ENCODE assay signal across 22 cellular contexts in genomic region chr1:22330092-22330762, GRCh38.
"Had no signal": no experiment of that assay in that cellular context is flagged by ENCODE, and none has a peak within 500 bp of the region (broad histone marks: within the 10 kb centered on the region; RNA-seq: fewer than 3 reads in every experiment).

No MANE protein-coding gene starts in this region.

- H3K79me2 ChIP-seq: hepatocyte had no signal

- H2AFZ ChIP-seq: hepatocyte had no signal

- H3K4me1 ChIP-seq: breast epithelium, colonic mucosa, esophagus muscularis mucosa, prostate gland had no signal

- H3K27ac ChIP-seq: breast epithelium, colonic mucosa, dorsolateral prefrontal cortex, esophagus muscularis mucosa, hepatocyte, prostate gland, thyroid gland had no signal

- H3K4me2 ChIP-seq: hepatocyte had no signal

- H3K27me3 ChIP-seq: breast epithelium, colonic mucosa, thyroid gland had no signal

- H3K36me3 ChIP-seq: breast epithelium, colonic mucosa, esophagus muscularis mucosa, prostate gland, thyroid gland had no signal

- H3K4me3 ChIP-seq: breast epithelium, colonic mucosa, dorsolateral prefrontal cortex, esophagus muscularis mucosa, hepatocyte, prostate gland, thyroid gland had no signal

- ATAC-seq: left cardiac atrium; naive thymus-derived CD8-positive, alpha-beta T cell; stimulated activated naive CD8-positive, alpha-beta T cell treated with anti-CD3 and anti-CD28 coated beads, Interleukin-15, Interleukin-2, amounts not matched to agents 100 U/mL and 50 U/mL, for 24 hours; T-helper 17 cell had no signal

- H3K36me3 Mint-ChIP-seq: activated naive CD4-positive, alpha-beta T cell treated with anti-CD3 and anti-CD28 coated beads, Interleukin-2, amount 50 U/mL, for 24 hours; memory B cell; naive thymus-derived CD8-positive, alpha-beta T cell had no signal

- H3K27ac Mint-ChIP-seq: activated naive CD4-positive, alpha-beta T cell treated with anti-CD3 and anti-CD28 coated beads, Interleukin-2, amount 50 U/mL, for 24 hours; memory B cell; naive thymus-derived CD8-positive, alpha-beta T cell; T-helper 17 cell had no signal

- H3K4me3 Mint-ChIP-seq: activated naive CD4-positive, alpha-beta T cell treated with anti-CD3 and anti-CD28 coated beads, Interleukin-2, amount 50 U/mL, for 24 hours; central memory CD8-positive, alpha-beta T cell; memory B cell; naive thymus-derived CD8-positive, alpha-beta T cell; T-helper 17 cell had no signal

- H3K9me3 Mint-ChIP-seq: activated naive CD4-positive, alpha-beta T cell treated with anti-CD3 and anti-CD28 coated beads, Interleukin-2, amount 50 U/mL, for 24 hours; central memory CD8-positive, alpha-beta T cell had no signal

- H3K4me1 Mint-ChIP-seq: activated naive CD4-positive, alpha-beta T cell treated with anti-CD3 and anti-CD28 coated beads, Interleukin-2, amount 50 U/mL, for 24 hours; central memory CD8-positive, alpha-beta T cell; T-helper 17 cell had no signal

- DNase-seq: activated CD4-positive, alpha-beta T cell treated with anti-CD3 and anti-CD28 coated beads for 1 hour; activated gamma-delta T cell treated with Interleukin-2 at 50 U/mL for 16 hours; activated T-cell treated with anti-CD3 and anti-CD28 coated beads, Interleukin-2, amount 50 U/mL, for 1 hour; colonic mucosa; glutamatergic neuron; left cardiac atrium; stimulated activated CD4-positive, alpha-beta T cell treated with anti-CD3 and anti-CD28 coated beads, Interleukin-12 subunit alpha, Interleukin-12 subunit beta, amount 100 ng/mL, for 4 hours; stimulated activated CD4-positive, alpha-beta T cell treated with anti-CD3 and anti-CD28 coated beads, Interleukin-4, amount 100 ng/mL, for 4 hours; stimulated activated naive CD8-positive, alpha-beta T cell treated with anti-CD3 and anti-CD28 coated beads, Interleukin-15, Interleukin-2, amounts not matched to agents 100 U/mL and 50 U/mL, for 24 hours; T-helper 17 cell; thyroid gland had no signal

- FAIRE-seq: astrocyte, frontal cortex had no signal

- H3K9me3 ChIP-seq: breast epithelium, colonic mucosa, esophagus muscularis mucosa, prostate gland, thyroid gland had no signal
